10 cellular contexts compared by ENCODE assay signal in the genomic region with DNA sequence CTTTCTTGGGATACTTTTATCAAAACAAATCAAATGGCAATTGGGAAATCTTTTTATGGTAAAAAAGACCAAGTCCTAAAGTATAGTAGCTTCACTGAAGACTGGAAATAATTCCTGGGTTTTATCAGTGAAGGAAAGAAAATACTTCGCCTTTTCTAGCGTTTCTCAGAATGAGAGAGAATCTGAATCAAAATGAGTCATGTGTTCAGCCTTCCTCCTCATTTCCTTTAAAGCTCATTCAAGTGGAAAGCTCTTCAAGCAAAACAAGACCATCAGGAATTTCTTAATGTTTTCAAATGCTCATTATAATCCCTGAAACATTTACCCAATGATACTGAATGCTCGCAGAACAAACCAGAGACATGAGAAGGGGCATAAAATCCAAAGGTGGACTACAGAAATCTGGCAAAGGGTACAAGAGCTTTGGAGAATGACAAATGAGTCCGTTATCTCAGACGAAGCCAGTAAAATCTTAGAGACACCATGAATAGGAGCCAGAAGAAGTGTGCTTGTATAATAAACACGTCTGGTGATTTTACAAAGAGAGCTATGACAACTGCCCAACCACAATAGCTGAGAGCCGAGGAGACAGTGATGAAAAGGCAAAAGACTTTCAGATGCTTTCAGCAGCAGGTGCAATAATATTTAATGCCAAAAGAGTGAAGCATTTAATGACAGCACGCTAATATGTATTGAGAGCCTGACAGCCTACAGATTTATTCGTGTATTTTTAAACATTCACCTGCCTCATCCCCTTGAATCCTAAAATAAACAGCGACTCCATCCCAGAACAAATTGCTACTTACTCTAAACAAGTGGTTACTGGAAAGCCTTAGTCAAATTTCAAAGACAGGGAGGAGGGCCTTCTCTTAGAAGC. TPM values are rescaled to one million over a fixed set of nuclear protein-coding genes. Genes with fewer than 3 reads are reported as not detected.
DNase-seq lines count a peak whose midpoint lies in the region; ATAC-seq and TF ChIP-seq lines count a peak whose summit lies in the region.
"Had no signal": no experiment of that assay in that cellular context is flagged by ENCODE, and none has a peak within 500 bp of the region (broad histone marks: within the 10 kb centered on the region; RNA-seq: fewer than 3 reads in every experiment).

No MANE protein-coding gene starts in this region.

- H3K36me3 ChIP-seq in rectal smooth muscle tissue (ENCODE audit: control insufficient read depth, insufficient read depth, low read length) (peaks cover 3% of the 10 kb centered on the region), SK-N-SH (replicated peaks in 1 of 2; ENCODE audit: control insufficient read depth in 1 of 2, insufficient read depth in 2 of 2, low read length in 1 of 2) (peaks cover 10 to 53% of the 10 kb centered on the region in 2 experiments)

- H3K27ac ChIP-seq in rectal smooth muscle tissue (ENCODE audit: low read depth, low read length) (peak overlapping the region; percentile 67), SK-N-SH (ENCODE audit: low read depth in 2 of 2, low read length in 1 of 2) (no peak overlapping the region)
- H3K27ac ChIP-seq: RWPE1, spleen had no signal

- no peaks in the 10 kb centered on the region for H3K9me3 ChIP-seq in SK-N-SH
- H3K9me3 ChIP-seq: spleen had no signal

- H3K4me1 ChIP-seq in rectal smooth muscle tissue (ENCODE audit: control insufficient read depth, insufficient read depth, low read length) (peaks cover 23% of the 10 kb centered on the region), SK-N-SH (ENCODE audit: control insufficient read depth in 1 of 2, insufficient read depth in 2 of 2, low read depth in 1 of 2, low read length in 1 of 2) (peaks cover 0 to 10% of the 10 kb centered on the region in 2 experiments; a peak in 1 of 4 replicates)
- H3K4me1 ChIP-seq: spleen had no signal

- 0 out of 2 replicates have a peak, but pooled peaks cover 4% of the 10 kb centered on the region for H4K20me1 ChIP-seq in SK-N-SH (ENCODE audit: insufficient read depth)

- no peaks in the 10 kb centered on the region for H3K9me2 ChIP-seq in SK-N-SH

- TF ChIP-seq EP300 in SK-N-SH (IDR thresholded peaks at IDR 0.05; ENCODE audit: borderline replicate concordance in 1 of 2, low read depth in 1 of 2, low read length in 1 of 2): no peak

- CTCF ChIA-PET in SK-N-SH (lab: Yijun Ruan, JAX): interaction anchor here (1.0 to 2.7 kb wide), 3 partner anchors 10 to 18 kb away, joined by 3 to 21 read pairs (median 3); no protein-coding TSS in a partner anchor

- H3K27me3 ChIP-seq in rectal smooth muscle tissue (ENCODE audit: control insufficient read depth, insufficient read depth, low read length) (no peaks in the 10 kb centered on the region), SK-N-SH (ENCODE audit: insufficient read depth) (no peaks in the 10 kb centered on the region)
- H3K27me3 ChIP-seq: spleen had no signal

- POLR2A ChIA-PET in SK-N-SH (lab: Yijun Ruan, JAX): no interaction called here

- DNase-seq in GM03348 (ENCODE audit: low spot score) (peak; percentile 69), NCI-H226 (peak; percentile 2), fibroblast of mammary gland (ENCODE audit: low read depth) (peak; percentile 37), COR-L47 (lab: John Stamatoyannopoulos, UW) (no peak), SK-N-SH (no peak)
- DNase-seq: spleen had no signal

- H3K9ac ChIP-seq in rectal smooth muscle tissue (ENCODE audit: low read length) (no peak overlapping the region), SK-N-SH (no peak overlapping the region)

- no peak overlapping the region for H3K4me3 ChIP-seq in fibroblast of mammary gland (ENCODE audit: control insufficient read depth, low read depth, low read length)
- H3K4me3 ChIP-seq in rectal smooth muscle tissue (ENCODE audit: low read length): no peak overlapping the region
- H3K4me3 ChIP-seq in SK-N-SH (ENCODE audit: low read depth in 2 of 2, low read length in 1 of 2): no peak overlapping the region
- H3K4me3 ChIP-seq: spleen had no signal

- no peak for TF ChIP-seq CTCF in fibroblast of mammary gland (conservative IDR thresholded peaks at IDR 0.05; ENCODE audit: control insufficient read depth, insufficient read depth, low read depth, low read length)
- no peak for TF ChIP-seq CTCF in SK-N-SH (IDR thresholded peaks at IDR 0.05)

- H2AFZ ChIP-seq in SK-N-SH (ENCODE audit: low read depth): no peak overlapping the region

- no peak for TF ChIP-seq RAD21 in SK-N-SH (IDR thresholded peaks at IDR 0.05; ENCODE audit: low read length)

- H3K4me2 ChIP-seq in SK-N-SH: no peak overlapping the region

- peaks cover 6% of the 10 kb centered on the region; the same call in 1 of the 2 replicates for H3K79me2 ChIP-seq in SK-N-SH (ENCODE audit: insufficient read depth)

- ATAC-seq in HG02973 (IDR thresholded peaks at IDR 0.05; ENCODE audit: unreplicated experiment) (no peak), GM19035 (IDR thresholded peaks at IDR 0.05; ENCODE audit: unreplicated experiment) (no peak)

- H3F3A ChIP-seq in SK-N-SH (replicated peaks; ENCODE audit: insufficient read depth): peaks cover 4% of the 10 kb centered on the region

- 90% methylated on average over 10 of the region's 10 CpGs for WGBS in SK-N-SH (ENCODE audit: low lambda C conversion rate)

TF ChIP-seq in SK-N-SH, 30 proteins besides CTCF, POLR2A, EP300 and RAD21:
- TF ChIP-seq CHD2 (IDR thresholded peaks at IDR 0.05; ENCODE audit: low read length, partially characterized antibody) (no peak), SIN3A (IDR thresholded peaks at IDR 0.05; ENCODE audit: borderline replicate concordance, low read depth, low read length) (no peak), TAF1 (IDR thresholded peaks at IDR 0.05; ENCODE audit: borderline replicate concordance, low read depth, low read length) (no peak), RCOR1 (IDR thresholded peaks at IDR 0.05; ENCODE audit: low read length) (no peak), TCF12 (IDR thresholded peaks at IDR 0.05) (no peak)

RNA-seq across cellular contexts. Expression of a gene that starts 19.1 kb away (rescaled TPM):
- polyA plus RNA-seq in SK-N-SH (2012; rRNA removed): 10.9 and 12.2 TPM in 2 replicates
- polyA plus RNA-seq in SK-N-SH (2012; cell fraction: cytosol; rRNA removed): 9.4 and 10.3 TPM in 2 replicates
- 5.4 and 5.8 TPM in 2 replicates for polyA plus RNA-seq in SK-N-SH (2012; cell fraction: nucleus; rRNA removed)

RNA-seq across cellular contexts. Expression of a gene that starts 19.3 kb away (rescaled TPM):
- 3.8 and 4.4 TPM in 2 replicates for polyA plus RNA-seq in SK-N-SH (2012; rRNA removed)
- polyA plus RNA-seq in SK-N-SH (2012; cell fraction: cytosol; rRNA removed): 3.1 and 3.4 TPM in 2 replicates
- 6.6 and 9.1 TPM in 2 replicates for polyA plus RNA-seq in SK-N-SH (2012; cell fraction: nucleus; rRNA removed)

Comparison
In these comparisons a context has a peak if more than half of its experiments do, and no peak if none do; other contexts are left out.
1. DNase-seq: peak in GM03348 (single experiment), NCI-H226 (single experiment) and fibroblast of mammary gland (single experiment); none in COR-L47 (single experiment) and SK-N-SH (single experiment).